16 cellular contexts compared by ENCODE assay signal in genomic region chr14:93319958-93320357, GRCh38. TPM values are rescaled to one million over a fixed set of nuclear protein-coding genes. Genes with fewer than 3 reads are reported as not detected.
DNase-seq lines count a peak whose midpoint lies in the region; ATAC-seq and TF ChIP-seq lines count a peak whose summit lies in the region.
"Had no signal": no experiment of that assay in that cellular context is flagged by ENCODE, and none has a peak within 500 bp of the region (broad histone marks: within the 10 kb centered on the region; RNA-seq: fewer than 3 reads in every experiment).

No MANE protein-coding gene starts in this region.

- no peak overlapping the region for H2BK5ac ChIP-seq in H9 (ENCODE audit: insufficient read length, low read length)

- H3K9ac ChIP-seq in H9 (ENCODE audit: extremely low read depth, insufficient read length, low read length), result no peak overlapping the region

- no peak overlapping the region for H3K23ac ChIP-seq in H9 (ENCODE audit: insufficient read length, low read depth, low read length)

- H3K27me3 ChIP-seq in H9 (ENCODE audit: insufficient read depth, low read length) (no peaks in the 10 kb centered on the region), osteoblast (ENCODE audit: insufficient read depth, low read length) (no peaks in the 10 kb centered on the region)
- H3K27me3 ChIP-seq: ascending aorta, gastrocnemius medialis had no signal

- H3K56ac ChIP-seq in H9 (ENCODE audit: insufficient read length, low read depth, low read length), result no peak overlapping the region

- H4K20me1 ChIP-seq in H9 (ENCODE audit: control insufficient read depth, insufficient read depth, insufficient read length) (no peaks in the 10 kb centered on the region), osteoblast (ENCODE audit: insufficient read depth, low read length) (peaks cover 53% of the 10 kb centered on the region)

- H3T11ph ChIP-seq in H9 (ENCODE audit: low read length), result no peak overlapping the region

- H3K4me1 Mint-ChIP-seq in activated CD4-positive, alpha-beta memory T cell treated with anti-CD3 and anti-CD28 coated beads for 36 hours (ENCODE audit: low read depth), result peaks cover 46% of the 10 kb centered on the region
- peaks cover 25% of the 10 kb centered on the region for H3K4me1 Mint-ChIP-seq in activated CD4-positive, alpha-beta memory T cell treated with anti-CD3 and anti-CD28 coated beads, Interleukin-2, amount 10 ng/mL, durations not matched to agents 7 days and 5 days
- H3K4me1 Mint-ChIP-seq in H9 (peaks cover 22 to 28% of the 10 kb centered on the region in 2 experiments), T-helper 17 cell (peaks cover 38% of the 10 kb centered on the region)

- no peak overlapping the region for H3K4ac ChIP-seq in H9 (ENCODE audit: low read depth, low read length)

- H2BK120ac ChIP-seq in H9 (ENCODE audit: low read depth, low read length, poor library complexity, severe bottlenecking), result no peak overlapping the region

- no peak overlapping the region for H3K4me3 Mint-ChIP-seq in activated CD4-positive, alpha-beta memory T cell treated with anti-CD3 and anti-CD28 coated beads for 36 hours
- no peak overlapping the region for H3K4me3 Mint-ChIP-seq in activated CD4-positive, alpha-beta memory T cell treated with anti-CD3 and anti-CD28 coated beads, Interleukin-2, amount 10 ng/mL, durations not matched to agents 7 days and 5 days
- H3K4me3 Mint-ChIP-seq in H9 (no peak overlapping the region), T-helper 17 cell (peak overlapping the region; percentile 63)

- H3K27ac ChIP-seq in H9 (ENCODE audit: insufficient read length, low read depth, low read length) (no peak overlapping the region), osteoblast (ENCODE audit: low read depth, low read length) (peak overlapping the region; percentile 59)
- H3K27ac ChIP-seq: ascending aorta, gastrocnemius medialis had no signal

- CTCF ChIA-PET in activated CD4-positive, alpha-beta memory T cell treated with anti-CD3 and anti-CD28 coated beads for 36 hours (lab: Charles Lee), result no interaction called here
- CTCF ChIA-PET in activated CD4-positive, alpha-beta memory T cell treated with anti-CD3 and anti-CD28 coated beads, Interleukin-2, amount 10 ng/mL, durations not matched to agents 7 days and 5 days (lab: Charles Lee), result no interaction called here

- intact Hi-C loops in activated CD4-positive, alpha-beta memory T cell treated with anti-CD3 and anti-CD28 coated beads for 36 hours (cut with micrococcal nuclease), result no loop called here

- H3K27me3 Mint-ChIP-seq in activated CD4-positive, alpha-beta memory T cell treated with anti-CD3 and anti-CD28 coated beads for 36 hours, result no peaks in the 10 kb centered on the region
- no peaks in the 10 kb centered on the region for H3K27me3 Mint-ChIP-seq in activated CD4-positive, alpha-beta memory T cell treated with anti-CD3 and anti-CD28 coated beads, Interleukin-2, amount 10 ng/mL, durations not matched to agents 7 days and 5 days
- H3K27me3 Mint-ChIP-seq in H9 (ENCODE audit: low read depth), result no peaks in the 10 kb centered on the region
- H3K27me3 Mint-ChIP-seq in T-helper 17 cell, result no peaks in the 10 kb centered on the region

- H3K4me2 ChIP-seq in H9 (ENCODE audit: insufficient read depth, insufficient read length, low read length) (no peak overlapping the region), osteoblast (ENCODE audit: insufficient read depth, low read length) (no peak overlapping the region)

- H2BK20ac ChIP-seq in H9 (ENCODE audit: low read depth, low read length, poor library complexity, severe bottlenecking), result no peak overlapping the region

- no peak overlapping the region for H2BK15ac ChIP-seq in H9 (ENCODE audit: low read depth, low read length)

- H3K4me1 ChIP-seq in H9 (ENCODE audit: insufficient read depth, low read length) (peaks cover 2% of the 10 kb centered on the region; the same call in 1 of the 2 replicates), osteoblast (ENCODE audit: insufficient read depth, low read length) (peaks cover 32% of the 10 kb centered on the region)

- TF ChIP-seq CTCF in H9 (conservative IDR thresholded peaks at IDR 0.05), result no peak
- TF ChIP-seq CTCF in osteoblast (IDR thresholded peaks at IDR 0.05; ENCODE audit: extremely low read depth, low read depth, low read length), result no peak

- no peak overlapping the region for H4K5ac ChIP-seq in H9 (ENCODE audit: insufficient read length, low read depth, low read length)

- POLR2A ChIA-PET in activated CD4-positive, alpha-beta memory T cell treated with anti-CD3 and anti-CD28 coated beads for 36 hours (lab: Charles Lee), result no interaction called here
- POLR2A ChIA-PET in activated CD4-positive, alpha-beta memory T cell treated with anti-CD3 and anti-CD28 coated beads, Interleukin-2, amount 10 ng/mL, durations not matched to agents 7 days and 5 days (lab: Charles Lee), result no interaction called here

- H3K9me3 Mint-ChIP-seq in activated CD4-positive, alpha-beta memory T cell treated with anti-CD3 and anti-CD28 coated beads for 36 hours, result no peaks in the 10 kb centered on the region
- no peaks in the 10 kb centered on the region for H3K9me3 Mint-ChIP-seq in activated CD4-positive, alpha-beta memory T cell treated with anti-CD3 and anti-CD28 coated beads, Interleukin-2, amount 10 ng/mL, durations not matched to agents 7 days and 5 days
- H3K9me3 Mint-ChIP-seq in H9, result no peaks in the 10 kb centered on the region

- no peak overlapping the region for H3K14ac ChIP-seq in H9 (ENCODE audit: insufficient read depth, low read length)

- H4K8ac ChIP-seq in H9 (replicated peaks; ENCODE audit: insufficient read length, low read depth, low read length), result no peak overlapping the region

- H2AFZ ChIP-seq in H9 (ENCODE audit: low read length) (no peak overlapping the region), osteoblast (ENCODE audit: low read length) (no peak overlapping the region)

- DNase-seq in activated CD4-positive, alpha-beta memory T cell treated with anti-CD3 and anti-CD28 coated beads for 36 hours, result no peak
- DNase-seq in activated CD4-positive, alpha-beta memory T cell treated with anti-CD3 and anti-CD28 coated beads, Interleukin-2, amount 10 ng/mL, durations not matched to agents 7 days and 5 days, result no peak
- no peak for DNase-seq in H9
- no peak for DNase-seq in T-helper 17 cell
- DNase-seq in osteoblast (ENCODE audit: insufficient read length, low spot score, missing footprints), result no peak
- no peak for DNase-seq in SHP77 treated with DMSO at 0.1 percent for 48 hours (lab: John Stamatoyannopoulos, UW)
- DNase-seq: activated CD8-positive, alpha-beta memory T cell treated with anti-CD3 and anti-CD28 coated beads, Interleukin-2, amount 50 U/mL, for 48 hours; DMS153; effector CD8-positive, alpha-beta T cell; gastrocnemius medialis; stimulated activated CD4-positive, alpha-beta T cell treated with anti-CD3 and anti-CD28 coated beads, Interleukin-12 subunit alpha, Interleukin-12 subunit beta, amount 100 ng/mL, for 4 hours; T1000 had no signal

- no peaks in the 10 kb centered on the region for H3K9me3 ChIP-seq in H9 (ENCODE audit: control insufficient read depth, low read depth, low read length)
- no peaks in the 10 kb centered on the region for H3K9me3 ChIP-seq in T-helper 17 cell (ENCODE audit: control insufficient read depth, low read length, poor library complexity, severe bottlenecking)
- no peaks in the 10 kb centered on the region for H3K9me3 ChIP-seq in osteoblast (ENCODE audit: low read depth, low read length)
- H3K9me3 ChIP-seq: ascending aorta, gastrocnemius medialis had no signal

- no peak overlapping the region for H4K91ac ChIP-seq in H9 (ENCODE audit: insufficient read length, low read depth, low read length)

- H2BK12ac ChIP-seq in H9 (ENCODE audit: insufficient read length, low read depth, low read length), result no peak overlapping the region

- H3K27ac Mint-ChIP-seq in activated CD4-positive, alpha-beta memory T cell treated with anti-CD3 and anti-CD28 coated beads for 36 hours, result peak overlapping the region; percentile 30
- no peak overlapping the region for H3K27ac Mint-ChIP-seq in activated CD4-positive, alpha-beta memory T cell treated with anti-CD3 and anti-CD28 coated beads, Interleukin-2, amount 10 ng/mL, durations not matched to agents 7 days and 5 days
- H3K27ac Mint-ChIP-seq in H9, result peak overlapping the region in 2 of 3 experiments; percentile 30 to 40; a peak in 2 of 7 replicates
- H3K27ac Mint-ChIP-seq in T-helper 17 cell, result no peak overlapping the region

- no CpG with 5 or more reads among the region's 1 CpG for WGBS in H9 (ENCODE audit: extremely low coverage, insufficient read length, low lambda C conversion rate)

- no peak overlapping the region for H2AK5ac ChIP-seq in H9 (ENCODE audit: insufficient read length, low read length)

- peaks cover 16% of the 10 kb centered on the region for H3K36me3 Mint-ChIP-seq in activated CD4-positive, alpha-beta memory T cell treated with anti-CD3 and anti-CD28 coated beads for 36 hours
- H3K36me3 Mint-ChIP-seq in activated CD4-positive, alpha-beta memory T cell treated with anti-CD3 and anti-CD28 coated beads, Interleukin-2, amount 10 ng/mL, durations not matched to agents 7 days and 5 days (ENCODE audit: low read depth), result peaks cover 10% of the 10 kb centered on the region
- H3K36me3 Mint-ChIP-seq in H9 (ENCODE audit: insufficient read depth in 1 of 3, low read depth in 3 of 3) (peaks cover 0 to 13% (median 8%) of the 10 kb centered on the region in 3 experiments; a peak in 3 of 7 replicates), T-helper 17 cell (ENCODE audit: low read depth) (peaks cover 5% of the 10 kb centered on the region)

- H3K4me3 ChIP-seq in osteoblast (ENCODE audit: insufficient read depth, low read length), result no peak overlapping the region
- H3K4me3 ChIP-seq: ascending aorta, gastrocnemius medialis had no signal

- H3K79me1 ChIP-seq in H9 (ENCODE audit: insufficient read depth, low read depth, low read length, poor library complexity, severe bottlenecking), result peaks cover 14% of the 10 kb centered on the region

- H3K36me3 ChIP-seq in osteoblast (ENCODE audit: insufficient read depth, low read length), result no peaks in the 10 kb centered on the region
- H3K36me3 ChIP-seq: gastrocnemius medialis had no signal

- peaks cover 2% of the 10 kb centered on the region for H3K23me2 ChIP-seq in H9 (ENCODE audit: insufficient read length, low read depth, low read length, poor library complexity, severe bottlenecking)

- peaks cover 10% of the 10 kb centered on the region; the same call in 1 of the 2 replicates for H3K79me2 ChIP-seq in H9 (ENCODE audit: insufficient read depth, low read length)
- H3K79me2 ChIP-seq in osteoblast (ENCODE audit: insufficient read depth, low read length), result peaks cover 94% of the 10 kb centered on the region

- ATAC-seq in T-helper 17 cell, result no peak
- ATAC-seq in GM18520 (IDR thresholded peaks at IDR 0.05; ENCODE audit: unreplicated experiment), result no peak
- no peak for ATAC-seq in HG03378 (IDR thresholded peaks at IDR 0.05; ENCODE audit: unreplicated experiment)
- ATAC-seq: gastrocnemius medialis had no signal

- H3K18ac ChIP-seq in H9 (ENCODE audit: insufficient read length, low read depth, low read length), result no peak overlapping the region

RNA-seq across cellular contexts. Expression of gene BTBD7, which starts 12.9 kb away (rescaled TPM):
- 1 to 10 TPM; 7.7 to 9.9 TPM for total RNA-seq in activated CD4-positive, alpha-beta memory T cell treated with anti-CD3 and anti-CD28 coated beads for 36 hours
- 10 to 100 TPM; 13.4 to 16.8 TPM for total RNA-seq in activated CD4-positive, alpha-beta memory T cell treated with anti-CD3 and anti-CD28 coated beads, Interleukin-2, amount 10 ng/mL, durations not matched to agents 7 days and 5 days
- total RNA-seq in H9 (2021), result 42.4 and 44.1 TPM in 2 replicates
- 10 to 100 TPM; 22.5 to 22.8 TPM for total RNA-seq in T-helper 17 cell
- total RNA-seq in osteoblast, result 31.1 and 31.5 TPM in 2 replicates

RNA-seq across cellular contexts. Expression of gene COX8C, which starts 27.0 kb away (rescaled TPM):
- not detected for total RNA-seq in activated CD4-positive, alpha-beta memory T cell treated with anti-CD3 and anti-CD28 coated beads for 36 hours
- not detected for total RNA-seq in activated CD4-positive, alpha-beta memory T cell treated with anti-CD3 and anti-CD28 coated beads, Interleukin-2, amount 10 ng/mL, durations not matched to agents 7 days and 5 days
- total RNA-seq in H9 (2021) (not detected in 2 replicates), T-helper 17 cell (not detected), osteoblast (not detected in 2 replicates)
- total RNA-seq: ascending aorta, gastrocnemius medialis, ureter had no signal

Comparison
In these comparisons a context has a peak if more than half of its experiments do, and no peak if none do; other contexts are left out.
1. H3K27ac Mint-ChIP-seq: peak in activated CD4-positive, alpha-beta memory T cell treated with anti-CD3 and anti-CD28 coated beads for 36 hours (single experiment) and H9 (2 of 3); none in activated CD4-positive, alpha-beta memory T cell treated with anti-CD3 and anti-CD28 coated beads, Interleukin-2, amount 10 ng/mL, durations not matched to agents 7 days and 5 days (single experiment) and T-helper 17 cell (single experiment).